In genomic region chr2:40420478-40420877, GRCh38 we compare ENCODE assay signal across 13 cellular contexts. TPM values are rescaled to one million over a fixed set of nuclear protein-coding genes. Genes with fewer than 3 reads are reported as not detected.
"Had no signal": no experiment of that assay in that cellular context is flagged by ENCODE, and none has a peak within 500 bp of the region (broad histone marks: within the 10 kb centered on the region; RNA-seq: fewer than 3 reads in every experiment).

No MANE protein-coding gene starts in this region.

- H3K27ac ChIP-seq: lower lobe of right lung, thyroid gland had no signal

- H3K36me3 ChIP-seq: lower lobe of right lung, thyroid gland had no signal

- H3K4me3 ChIP-seq: lower lobe of right lung, thyroid gland had no signal

- DNase-seq: activated CD4-positive, alpha-beta T cell treated with anti-CD3 and anti-CD28 coated beads, Interleukin-2, amount 10 ng/mL, durations not matched to agents 24 days and 14 days; activated naive CD4-positive, alpha-beta T cell treated with anti-CD3 and anti-CD28 coated beads, Interleukin-2, amount 50 U/mL, for 16 hours; hippocampal formation; kidney glomerular epithelial cell; lower lobe of right lung; midbrain; naive thymus-derived CD8-positive, alpha-beta T cell; SHP77; stimulated activated CD4-positive, alpha-beta T cell treated with anti-CD3 and anti-CD28 coated beads, Interleukin-2, amount 100 ng/mL, for 48 hours; T-helper 17 cell; thyroid gland had no signal

- ATAC-seq: lower lobe of right lung; naive thymus-derived CD8-positive, alpha-beta T cell; sciatic nerve; T-helper 17 cell; WTC11 had no signal

- H3K27me3 ChIP-seq: thyroid gland had no signal

- H3K4me1 ChIP-seq: lower lobe of right lung, thyroid gland had no signal

- H3K9me3 ChIP-seq: lower lobe of right lung, thyroid gland had no signal

RNA-seq across cellular contexts. Expression of gene SLC8A1, which starts 31.4 kb away (rescaled TPM):
- polyA plus RNA-seq: naive thymus-derived CD8-positive, alpha-beta T cell had no signal
